Comparison of ENCODE assay signal across 28 cellular contexts in the genomic region with DNA sequence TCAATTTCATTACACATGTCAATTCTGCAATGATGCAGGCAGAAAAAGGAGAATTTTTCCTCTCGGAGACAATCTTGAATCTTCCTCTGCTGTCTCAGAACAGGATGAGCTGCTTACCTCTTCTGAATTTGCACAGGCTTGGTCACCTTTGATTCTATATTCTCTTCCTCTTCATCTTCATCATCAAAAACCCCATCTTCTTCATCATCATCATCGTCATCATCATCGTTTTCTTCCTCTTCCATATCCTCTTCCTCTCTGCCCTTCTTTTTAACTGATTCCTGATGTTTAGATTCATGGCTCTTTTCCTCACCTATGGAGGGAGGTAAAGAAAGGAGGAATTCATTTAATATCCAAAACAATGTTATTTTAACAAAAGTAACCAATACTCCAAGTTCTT. TPM values are rescaled to one million over a fixed set of nuclear protein-coding genes. Genes with fewer than 3 reads are reported as not detected.
A peak's percentile ranks its signal among the peaks of the same experiment; 100 is the strongest.
DNase-seq lines count a peak whose midpoint lies in the region; ATAC-seq, FAIRE-seq and TF ChIP-seq lines count a peak whose summit lies in the region.
"Had no signal": no experiment of that assay in that cellular context is flagged by ENCODE, and none has a peak within 500 bp of the region (broad histone marks: within the 10 kb centered on the region; RNA-seq: fewer than 3 reads in every experiment).

No MANE protein-coding gene starts in this region.

- BruUV-seq in HepG2 (replicated peaks; lab: Mats Ljungman, UMichigan): no TSS peak

- H3K27me3 Mint-ChIP-seq in activated CD4-positive, alpha-beta T cell treated with anti-CD3 and anti-CD28 coated beads, Interleukin-2, amount 10 ng/mL, durations not matched to agents 7 days and 5 days: no peaks in the 10 kb centered on the region
- H3K27me3 Mint-ChIP-seq in T-helper 17 cell (no peaks in the 10 kb centered on the region), glutamatergic neuron (ENCODE audit: unreplicated experiment) (no peaks in the 10 kb centered on the region)
- H3K27me3 Mint-ChIP-seq: B cell; CD4-positive, alpha-beta memory T cell; CD8-positive, alpha-beta memory T cell had no signal

- no peak overlapping the region for H2BK120ac ChIP-seq in trophoblast cell (ENCODE audit: insufficient read depth, low read length, poor library complexity)

- no peak overlapping the region for H3K4me3 Mint-ChIP-seq in activated CD4-positive, alpha-beta T cell treated with anti-CD3 and anti-CD28 coated beads, Interleukin-2, amount 10 ng/mL, durations not matched to agents 7 days and 5 days
- H3K4me3 Mint-ChIP-seq in T-helper 17 cell (peak overlapping the region; percentile 39), glutamatergic neuron (ENCODE audit: unreplicated experiment) (no peak overlapping the region)
- H3K4me3 Mint-ChIP-seq: B cell; CD4-positive, alpha-beta memory T cell; CD8-positive, alpha-beta memory T cell had no signal

- no peak overlapping the region for H3K27ac ChIP-seq in HepG2 (ENCODE audit: extremely low read length, insufficient read depth, low read length)
- no peak overlapping the region for H3K27ac ChIP-seq in right lobe of liver
- H3K27ac ChIP-seq in trophoblast cell (ENCODE audit: low read depth, low read length): no peak overlapping the region
- H3K27ac ChIP-seq: 22Rv1; A549; BLaER1 treated with 17β-estradiol and CSF1 and Interleukin-3, amounts not matched to agents 10 nM and 100 nM; C4-2B had no signal

- H2AFZ ChIP-seq in HepG2 (ENCODE audit: low read length) (no peak overlapping the region), trophoblast cell (ENCODE audit: insufficient read depth, low read length, poor library complexity) (no peak overlapping the region)

- H3K9me3 Mint-ChIP-seq in activated CD4-positive, alpha-beta T cell treated with anti-CD3 and anti-CD28 coated beads, Interleukin-2, amount 10 ng/mL, durations not matched to agents 7 days and 5 days: no peaks in the 10 kb centered on the region
- H3K9me3 Mint-ChIP-seq in glutamatergic neuron (ENCODE audit: unreplicated experiment): no peaks in the 10 kb centered on the region
- H3K9me3 Mint-ChIP-seq: CD4-positive, alpha-beta memory T cell; CD8-positive, alpha-beta memory T cell had no signal

- no peak overlapping the region for H4K12ac ChIP-seq in trophoblast cell (ENCODE audit: low read depth, low read length)

- no peaks in the 10 kb centered on the region for H4K20me1 ChIP-seq in HepG2 (ENCODE audit: insufficient read depth, low read length)

- 97% methylated on average over 3 of the region's 3 CpGs for WGBS in HepG2 (ENCODE audit: low lambda C conversion rate)
- WGBS in right lobe of liver (ENCODE audit: insufficient coverage, low coverage, low lambda C conversion rate, missing lambda C conversion rate): 91% methylated on average over 2 of the region's 3 CpGs
- 100% methylated on average over 2 of the region's 3 CpGs for WGBS in trophoblast cell (ENCODE audit: extremely low coverage, insufficient coverage, insufficient read length)

- no peak overlapping the region for H3K14ac ChIP-seq in trophoblast cell (ENCODE audit: low read length)

- no peak overlapping the region for H4K91ac ChIP-seq in trophoblast cell (ENCODE audit: low read depth, low read length)

- H3K4ac ChIP-seq in trophoblast cell (ENCODE audit: low read depth, low read length): no peak overlapping the region

- TF ChIP-seq POLR2A in HepG2 (IDR thresholded peaks at IDR 0.05; ENCODE audit: insufficient read depth in 1 of 2, low read depth in 2 of 2, low read length in 2 of 2): no peak
- TF ChIP-seq POLR2A in right lobe of liver (IDR thresholded peaks at IDR 0.05): no peak

- FAIRE-seq in HepG2 (lab: Jason Lieb, UNC): no peak
- FAIRE-seq: A549, GM12878, GM12892, GM18507 had no signal

- H2BK12ac ChIP-seq in trophoblast cell (ENCODE audit: low read length): no peak overlapping the region

- H3K4me3 ChIP-seq in HepG2 (replicated peaks in 1 of 3; ENCODE audit: insufficient read depth in 1 of 3, low read depth in 2 of 3, low read length in 3 of 3) (no peak overlapping the region), right lobe of liver (no peak overlapping the region), trophoblast cell (ENCODE audit: low read depth, low read length) (no peak overlapping the region)
- H3K4me3 ChIP-seq: A549; BLaER1 treated with 17β-estradiol and CSF1 and Interleukin-3, amounts not matched to agents 10 nM and 100 nM; GM12878 had no signal

- TF ChIP-seq CTCF in HepG2 (CRISPR knock-in tag; IDR thresholded peaks at IDR 0.05): no peak
- no peak for TF ChIP-seq CTCF in right lobe of liver (IDR thresholded peaks at IDR 0.05)
- TF ChIP-seq CTCF in glutamatergic neuron (IDR thresholded peaks at IDR 0.05; ENCODE audit: partially characterized antibody, unreplicated experiment): no peak

- H2AK5ac ChIP-seq in trophoblast cell (ENCODE audit: low read length): no peak overlapping the region

- no peak overlapping the region for H3K23ac ChIP-seq in trophoblast cell (ENCODE audit: low read length)

- H3K27ac Mint-ChIP-seq in activated CD4-positive, alpha-beta T cell treated with anti-CD3 and anti-CD28 coated beads, Interleukin-2, amount 10 ng/mL, durations not matched to agents 7 days and 5 days: peak overlapping the region; percentile 26
- no peak overlapping the region for H3K27ac Mint-ChIP-seq in T-helper 17 cell
- no peak overlapping the region for H3K27ac Mint-ChIP-seq in glutamatergic neuron (ENCODE audit: unreplicated experiment)
- H3K27ac Mint-ChIP-seq: B cell had no signal

- CTCF ChIA-PET in activated CD4-positive, alpha-beta T cell treated with anti-CD3 and anti-CD28 coated beads, Interleukin-2, amount 10 ng/mL, durations not matched to agents 7 days and 5 days (lab: Charles Lee): interaction anchor here (0.5 to 0.6 kb wide), 2 partner anchors 282 to 1610 kb away, joined by 3 read pairs; no protein-coding TSS in a partner anchor
- CTCF ChIA-PET in HepG2 (lab: Yijun Ruan, JAX; ENCODE audit: low intra/inter-chr PET ratio, low total read pairs): no interaction called here

- H3K79me1 ChIP-seq in trophoblast cell (ENCODE audit: low read length): no peaks in the 10 kb centered on the region

- peaks cover 6% of the 10 kb centered on the region for H3K4me1 Mint-ChIP-seq in activated CD4-positive, alpha-beta T cell treated with anti-CD3 and anti-CD28 coated beads, Interleukin-2, amount 10 ng/mL, durations not matched to agents 7 days and 5 days
- peaks cover 8% of the 10 kb centered on the region for H3K4me1 Mint-ChIP-seq in T-helper 17 cell
- H3K4me1 Mint-ChIP-seq in glutamatergic neuron (ENCODE audit: low read depth, unreplicated experiment): no peaks in the 10 kb centered on the region

- no peaks in the 10 kb centered on the region for H3K9me3 ChIP-seq in HepG2 (ENCODE audit: low read length)
- H3K9me3 ChIP-seq in right lobe of liver: no peaks in the 10 kb centered on the region
- no peaks in the 10 kb centered on the region for H3K9me3 ChIP-seq in T-helper 17 cell (ENCODE audit: control insufficient read depth, low read length, poor library complexity, severe bottlenecking)
- no peaks in the 10 kb centered on the region for H3K9me3 ChIP-seq in trophoblast cell (ENCODE audit: insufficient read depth, low read depth, low read length)
- H3K9me3 ChIP-seq: A549; BLaER1 treated with 17β-estradiol and CSF1 and Interleukin-3, amounts not matched to agents 10 nM and 100 nM had no signal

- intact Hi-C loops in HepG2 (cut with micrococcal nuclease; ENCODE audit: unreplicated experiment): no loop called here
- intact Hi-C loops in right lobe of liver (cut with DNase I): no loop called here

- no peaks in the 10 kb centered on the region for H3K4me1 ChIP-seq in HepG2 (ENCODE audit: insufficient read depth, low read length)
- no peaks in the 10 kb centered on the region for H3K4me1 ChIP-seq in right lobe of liver
- no peaks in the 10 kb centered on the region for H3K4me1 ChIP-seq in trophoblast cell (ENCODE audit: control insufficient read depth in 1 of 2, insufficient read depth in 2 of 2, low read length in 2 of 2)
- H3K4me1 ChIP-seq: A549 had no signal

- POLR2A ChIA-PET in activated CD4-positive, alpha-beta T cell treated with anti-CD3 and anti-CD28 coated beads, Interleukin-2, amount 10 ng/mL, durations not matched to agents 7 days and 5 days (lab: Charles Lee): no interaction called here
- POLR2A ChIA-PET in HepG2 (lab: Yijun Ruan, JAX): no interaction called here

- H3K4me2 ChIP-seq in HepG2 (ENCODE audit: low read depth, low read length) (no peak overlapping the region), trophoblast cell (ENCODE audit: low read length) (no peak overlapping the region)
- H3K4me2 ChIP-seq: A549; BLaER1 treated with 17β-estradiol and CSF1 and Interleukin-3, amounts not matched to agents 10 nM and 100 nM had no signal

- H3K27me3 ChIP-seq in HepG2 (ENCODE audit: control insufficient read depth in 1 of 2, insufficient read depth in 2 of 2, low read length in 2 of 2) (no peaks in the 10 kb centered on the region), right lobe of liver (no peaks in the 10 kb centered on the region), trophoblast cell (ENCODE audit: insufficient read depth, low read length) (no peaks in the 10 kb centered on the region)
- H3K27me3 ChIP-seq: BLaER1 treated with 17β-estradiol and CSF1 and Interleukin-3, amounts not matched to agents 10 nM and 100 nM had no signal

- in situ Hi-C loops in HepG2 (cut with HindIII; ENCODE audit: extremely low pct_ligation_motif_present, low pct_unique_long_range_greater_than_20kb): no loop called here

- H3K79me2 ChIP-seq in HepG2 (ENCODE audit: insufficient read depth, low read length) (peaks cover 3% of the 10 kb centered on the region), trophoblast cell (ENCODE audit: control insufficient read depth, insufficient read depth, low read length, poor library complexity) (no peaks in the 10 kb centered on the region)

- DNase-seq in activated CD4-positive, alpha-beta T cell treated with anti-CD3 and anti-CD28 coated beads, Interleukin-2, amount 10 ng/mL, durations not matched to agents 7 days and 5 days: no peak
- no peak for DNase-seq in activated CD4-positive, alpha-beta T cell treated with anti-CD3 and anti-CD28 coated beads for 4 hours
- DNase-seq in HepG2 (ENCODE audit: low spot score) (no peak), right lobe of liver (no peak), T-helper 17 cell (no peak), trophoblast cell (no peak), glutamatergic neuron (no peak)
- DNase-seq: AML-193; CD4-positive, alpha-beta memory T cell; CD8-positive, alpha-beta memory T cell; COR-L47; DMS 273 treated with DMSO at 0.1 percent for 48 hours; DMS153; DMS53; DMS79; DND-41; EL; GDM1 had no signal

- H4K8ac ChIP-seq in trophoblast cell (ENCODE audit: low read depth, low read length): no peak overlapping the region

- H3K9ac ChIP-seq in HepG2 (ENCODE audit: insufficient read depth, low read depth, low read length): no peak overlapping the region
- H3K9ac ChIP-seq in trophoblast cell (ENCODE audit: low read length): peak overlapping the region; percentile 46
- H3K9ac ChIP-seq: BLaER1 treated with 17β-estradiol and CSF1 and Interleukin-3, amounts not matched to agents 10 nM and 100 nM had no signal

- H3K18ac ChIP-seq in trophoblast cell (ENCODE audit: low read length): no peak overlapping the region

- no peak overlapping the region for H2BK5ac ChIP-seq in trophoblast cell (ENCODE audit: low read depth, low read length, poor library complexity)

- H3K36me3 ChIP-seq in HepG2 (replicated peaks in 1 of 2; ENCODE audit: control insufficient read depth in 1 of 2, insufficient read depth in 2 of 2, low read length in 2 of 2) (peaks cover 23 to 79% of the 10 kb centered on the region in 2 experiments), right lobe of liver (peaks cover 11 to 74% (median 28%) of the 10 kb centered on the region in 4 donors), trophoblast cell (ENCODE audit: control insufficient read depth in 1 of 2, insufficient read depth in 2 of 2, low read length in 2 of 2) (peaks cover 18 to 36% of the 10 kb centered on the region in 2 experiments)

- no peak for TF ChIP-seq RAD21 in HepG2 (CRISPR knock-in tag; IDR thresholded peaks at IDR 0.05)

- peaks cover 53% of the 10 kb centered on the region for H3K36me3 Mint-ChIP-seq in activated CD4-positive, alpha-beta T cell treated with anti-CD3 and anti-CD28 coated beads, Interleukin-2, amount 10 ng/mL, durations not matched to agents 7 days and 5 days (ENCODE audit: low read depth)
- H3K36me3 Mint-ChIP-seq in T-helper 17 cell (ENCODE audit: low read depth) (peaks cover 11% of the 10 kb centered on the region), glutamatergic neuron (ENCODE audit: unreplicated experiment) (no peaks in the 10 kb centered on the region)

- TF ChIP-seq EP300 in HepG2 (IDR thresholded peaks at IDR 0.05; ENCODE audit: low read depth in 2 of 2, low read length in 2 of 2) (no peak), HepG2 (CRISPR knock-in tag; IDR thresholded peaks at IDR 0.05; ENCODE audit: borderline replicate concordance) (no peak)

- no peak for ATAC-seq in HepG2
- ATAC-seq in right lobe of liver: no peak
- no peak for ATAC-seq in T-helper 17 cell
- no peak for ATAC-seq in GM19351 (IDR thresholded peaks at IDR 0.05; ENCODE audit: unreplicated experiment)
- ATAC-seq: A549, GM12878 had no signal

RNA-seq across cellular contexts. Expression of a gene that starts 8.0 kb away (rescaled TPM):
- total RNA-seq in activated CD4-positive, alpha-beta T cell treated with anti-CD3 and anti-CD28 coated beads, Interleukin-2, amount 10 ng/mL, durations not matched to agents 7 days and 5 days: 10 to 100 TPM; 35.1 to 37.3 TPM
- total RNA-seq in HepG2 (2016; rRNA removed; fragmentation: Illumina TruSeq; extraction: Trizol) (49.0 and 61.2 TPM in 2 replicates), right lobe of liver (10 to 100 TPM in 5 of 6 experiments, 1 to 10 TPM in 1; 9.0 to 17.4 (median 11.1) TPM), T-helper 17 cell (10 to 100 TPM; 24.1 to 24.9 TPM), glutamatergic neuron (ENCODE audit: unreplicated experiment) (53.2 TPM)
- total RNA-seq in HepG2 (2016; cell fraction: cytosol; rRNA removed; fragmentation: Illumina TruSeq; extraction: Trizol; ENCODE audit: low read depth): 7.3 and 8.4 TPM in 2 replicates
- 50.4 and 59.7 TPM in 2 replicates for total RNA-seq in HepG2 (2016; cell fraction: insoluble cytoplasmic fraction; rRNA removed; fragmentation: Illumina TruSeq; extraction: Trizol)
- total RNA-seq in HepG2 (2016; cell fraction: membrane; rRNA removed; fragmentation: Illumina TruSeq; extraction: Trizol): 6.4 and 9.5 TPM in 2 replicates
- total RNA-seq in HepG2 (2016; cell fraction: nucleus; rRNA removed; fragmentation: Illumina TruSeq; extraction: Trizol): 41.5 and 46.2 TPM in 2 replicates
- 20.3 and 20.5 TPM in 2 replicates for polyA plus RNA-seq in HepG2 (2011; rRNA removed)
- 10.7 and 11.3 TPM in 2 replicates for polyA plus RNA-seq in HepG2 (2011; cell fraction: cytosol; rRNA removed)
- 43.8 and 49.7 TPM in 2 replicates for polyA plus RNA-seq in HepG2 (2011; cell fraction: nucleus; rRNA removed)
- polyA plus RNA-seq in HepG2 (2012): 33.1 and 42.8 TPM in 2 replicates
- 1.6 and 1.9 TPM in 2 replicates for polyA plus RNA-seq in HepG2 (2016; cell fraction: cytosol; fragmentation: Illumina TruSeq; extraction: Trizol; ENCODE audit: low read depth)
- polyA plus RNA-seq in HepG2 (2016; cell fraction: insoluble cytoplasmic fraction; fragmentation: Illumina TruSeq; extraction: Trizol; ENCODE audit: low read depth): 54.9 and 57.4 TPM in 2 replicates
- 3.8 and 5.7 TPM in 2 replicates for polyA plus RNA-seq in HepG2 (2016; cell fraction: membrane; fragmentation: Illumina TruSeq; extraction: Trizol; ENCODE audit: low read depth)
- 82.8 and 85.5 TPM in 2 replicates for polyA plus RNA-seq in HepG2 (2016; cell fraction: nucleus; fragmentation: Illumina TruSeq; extraction: Trizol; ENCODE audit: insufficient read depth, low read depth)
- polyA minus RNA-seq in HepG2 (2011; rRNA and poly(A)+ RNA removed; ENCODE audit: low replicate concordance): 8.3 and 17.5 TPM in 2 replicates
- polyA minus RNA-seq in HepG2 (2011; cell fraction: cytosol; rRNA and poly(A)+ RNA removed): 9.8 and 11.3 TPM in 2 replicates
- 21.2 and 29.0 TPM in 2 replicates for polyA minus RNA-seq in HepG2 (2011; cell fraction: nucleus; rRNA and poly(A)+ RNA removed)
- polyA plus RNA-seq in trophoblast cell (2013): 35.4 and 35.8 TPM in 2 replicates

RNA-seq across cellular contexts. Expression of a gene that starts 25.8 kb away (rescaled TPM):
- under 1 TPM; 0.21 to 0.25 TPM for total RNA-seq in activated CD4-positive, alpha-beta T cell treated with anti-CD3 and anti-CD28 coated beads, Interleukin-2, amount 10 ng/mL, durations not matched to agents 7 days and 5 days
- total RNA-seq in HepG2 (2016; rRNA removed; fragmentation: Illumina TruSeq; extraction: Trizol) (not detected in 2 replicates), right lobe of liver (under 1 TPM in 4 of 6 experiments, not detected in 2; 0.11 to 0.32 (median 0.18) TPM), T-helper 17 cell (under 1 TPM in 1 of 2 donors, not detected in 1; 0.65 TPM), glutamatergic neuron (ENCODE audit: unreplicated experiment) (not detected)
- not detected in 2 replicates for total RNA-seq in HepG2 (2016; cell fraction: cytosol; rRNA removed; fragmentation: Illumina TruSeq; extraction: Trizol; ENCODE audit: low read depth)
- total RNA-seq in HepG2 (2016; cell fraction: insoluble cytoplasmic fraction; rRNA removed; fragmentation: Illumina TruSeq; extraction: Trizol): not detected in 2 replicates
- total RNA-seq in HepG2 (2016; cell fraction: membrane; rRNA removed; fragmentation: Illumina TruSeq; extraction: Trizol): not detected in 2 replicates
- total RNA-seq in HepG2 (2016; cell fraction: nucleus; rRNA removed; fragmentation: Illumina TruSeq; extraction: Trizol): not detected in 2 replicates
- polyA plus RNA-seq in HepG2 (2011; rRNA removed): not detected in 2 replicates
- not detected in 2 replicates for polyA plus RNA-seq in HepG2 (2011; cell fraction: cytosol; rRNA removed)
- 0.06 TPM in 1 of 2 replicates, not detected in the other for polyA plus RNA-seq in HepG2 (2011; cell fraction: nucleus; rRNA removed)
- 0.07 TPM in 1 of 2 replicates, not detected in the other for polyA plus RNA-seq in HepG2 (2012)
- polyA plus RNA-seq in HepG2 (2016; cell fraction: cytosol; fragmentation: Illumina TruSeq; extraction: Trizol; ENCODE audit: low read depth): not detected in 2 replicates
- polyA plus RNA-seq in HepG2 (2016; cell fraction: insoluble cytoplasmic fraction; fragmentation: Illumina TruSeq; extraction: Trizol; ENCODE audit: low read depth): not detected in 2 replicates
- not detected in 2 replicates for polyA plus RNA-seq in HepG2 (2016; cell fraction: membrane; fragmentation: Illumina TruSeq; extraction: Trizol; ENCODE audit: low read depth)
- not detected in 2 replicates for polyA plus RNA-seq in HepG2 (2016; cell fraction: nucleus; fragmentation: Illumina TruSeq; extraction: Trizol; ENCODE audit: insufficient read depth, low read depth)
- not detected in 2 replicates for polyA minus RNA-seq in HepG2 (2011; rRNA and poly(A)+ RNA removed; ENCODE audit: low replicate concordance)
- not detected in 2 replicates for polyA minus RNA-seq in HepG2 (2011; cell fraction: cytosol; rRNA and poly(A)+ RNA removed)
- not detected in 2 replicates for polyA minus RNA-seq in HepG2 (2011; cell fraction: nucleus; rRNA and poly(A)+ RNA removed)
- 34.4 and 34.6 TPM in 2 replicates for polyA plus RNA-seq in trophoblast cell (2013)
- total RNA-seq: Daoy, GM12878 had no signal
- polyA plus RNA-seq: GM12878 had no signal
